15 cellular contexts compared by ENCODE assay signal in genomic region chr2:162989507-162989906, GRCh38.
DNase-seq lines count a peak whose midpoint lies in the region; ATAC-seq and TF ChIP-seq lines count a peak whose summit lies in the region.
"Had no signal": no experiment of that assay in that cellular context is flagged by ENCODE, and none has a peak within 500 bp of the region (broad histone marks: within the 10 kb centered on the region; RNA-seq: fewer than 3 reads in every experiment).

No MANE protein-coding gene starts in this region.

- DNase-seq in DMS79 treated with DMSO at 0.1 percent for 48 hours (lab: John Stamatoyannopoulos, UW): peak; percentile 33
- no peak for DNase-seq in DMS79 (lab: John Stamatoyannopoulos, UW)
- DNase-seq in HEK293T (ENCODE audit: extremely low spot score): peak; percentile 9
- DNase-seq in NCI-H2196 treated with DMSO at 0.1 percent for 48 hours (lab: John Stamatoyannopoulos, UW; ENCODE audit: unreplicated experiment): peak; percentile 21
- no peak for DNase-seq in epithelial cell of proximal tubule (ENCODE audit: low read depth)
- DNase-seq in NCI-H774 (lab: John Stamatoyannopoulos, UW): no peak
- no peak for DNase-seq in putamen (ENCODE audit: low spot score)
- DNase-seq: activated CD8-positive, alpha-beta memory T cell treated with anti-CD3 and anti-CD28 coated beads, Interleukin-2, amount 50 U/mL, for 4 hours; activated naive CD8-positive, alpha-beta T cell treated with anti-CD3 and anti-CD28 coated beads, Interleukin-2, amount 10 ng/mL, durations not matched to agents 7 days and 5 days; mesenchymal stem cell; NCI-H187; tibial artery had no signal

- TF ChIP-seq CTCF in epithelial cell of proximal tubule (conservative IDR thresholded peaks at IDR 0.05; ENCODE audit: low read depth, low read length): peak; percentile 51

- no peak for ATAC-seq in HG03432 (IDR thresholded peaks at IDR 0.05; ENCODE audit: unreplicated experiment)
- ATAC-seq: esophagus mucosa, Right ventricle myocardium inferior had no signal

- CTCF ChIA-PET in HEK293T (lab: Yijun Ruan, JAX): no interaction called here

- POLR2A ChIA-PET in HEK293T (lab: Yijun Ruan, JAX): no interaction called here

- no peak overlapping the region for H3K4me3 ChIP-seq in epithelial cell of proximal tubule (ENCODE audit: low read depth, low read length)
- H3K4me3 ChIP-seq: tibial artery had no signal

TF ChIP-seq in HEK293T, 16 proteins besides CTCF, POLR2A, EP300 and RAD21:
- TF ChIP-seq NFRKB (IDR thresholded peaks at IDR 0.05) (no peak), BHLHE40 (IDR thresholded peaks at IDR 0.05; ENCODE audit: borderline replicate concordance) (no peak), TARDBP (IDR thresholded peaks at IDR 0.05) (no peak), CTBP1 (IDR thresholded peaks at IDR 0.05; ENCODE audit: borderline replicate concordance) (no peak), SUZ12 (IDR thresholded peaks at IDR 0.05) (no peak), ARNT (IDR thresholded peaks at IDR 0.05) (no peak), FOXM1 (IDR thresholded peaks at IDR 0.05; ENCODE audit: borderline replicate concordance) (no peak)
TF ChIP-seq in HEK293T: peak in this region for 0.

Comparison
In these comparisons a context has a peak if more than half of its experiments do, and no peak if none do; other contexts are left out.
1. DNase-seq: peak in DMS79 treated with DMSO at 0.1 percent for 48 hours (single experiment), HEK293T (single experiment) and NCI-H2196 treated with DMSO at 0.1 percent for 48 hours (single experiment); none in DMS79 (single experiment), epithelial cell of proximal tubule (single experiment), NCI-H774 (single experiment) and putamen (single experiment).